Comparison of ENCODE assay signal across 23 cellular contexts in the genomic region with DNA sequence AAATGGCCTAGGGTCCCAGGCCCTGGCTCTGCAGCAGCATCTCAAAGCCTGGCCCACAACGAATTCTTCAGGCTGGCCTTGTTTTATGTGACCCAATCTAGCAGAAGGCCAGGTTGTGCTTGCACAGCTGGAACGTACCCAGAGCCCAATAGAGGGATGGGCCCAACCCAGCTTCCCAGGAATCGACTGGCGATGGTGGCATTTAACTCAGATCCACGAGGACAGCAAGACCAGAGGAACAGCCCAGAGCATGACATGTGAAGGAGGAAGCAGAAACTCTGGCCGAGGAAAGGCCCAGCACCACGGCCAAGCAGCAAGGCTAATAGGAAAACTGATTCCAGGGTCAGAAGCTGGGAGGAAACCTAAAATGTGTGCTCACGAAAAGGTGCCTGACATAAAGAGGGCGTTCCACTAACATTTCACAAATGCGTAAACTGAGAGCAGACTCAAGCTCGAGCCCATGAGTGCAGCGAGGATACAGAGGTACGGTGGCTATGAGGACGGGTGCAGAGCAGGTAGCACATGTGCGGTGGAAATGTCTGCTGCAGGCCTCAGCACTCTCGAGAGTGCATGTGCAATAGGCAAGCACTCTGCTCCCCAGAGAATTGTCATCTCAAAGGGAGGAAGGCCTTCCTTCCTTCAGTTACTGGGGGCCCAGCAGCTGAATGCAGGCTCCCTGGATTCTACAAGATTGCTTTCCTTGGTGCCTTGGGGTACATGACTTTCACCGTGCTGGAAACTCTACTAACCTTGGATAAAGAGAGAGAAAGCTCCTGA.
"Had no signal": no experiment of that assay in that cellular context is flagged by ENCODE, and none has a peak within 500 bp of the region (broad histone marks: within the 10 kb centered on the region; RNA-seq: fewer than 3 reads in every experiment).

No MANE protein-coding gene starts in this region.

- H3K9me3 ChIP-seq: esophagus squamous epithelium, pancreas, thoracic aorta, upper lobe of left lung, uterus had no signal

- H3K27ac ChIP-seq: esophagus squamous epithelium, pancreas, skin epidermis, spleen, thoracic aorta, tibial nerve, upper lobe of left lung, uterus had no signal

- H3K36me3 ChIP-seq: esophagus squamous epithelium, heart right ventricle, pancreas, spleen, thoracic aorta, tibial nerve, upper lobe of left lung, uterus had no signal

- FAIRE-seq: endometrium, islet of Langerhans, pancreas had no signal

- DNase-seq: cortex of kidney; effector memory CD8-positive, alpha-beta T cell; erythroblast; esophagus squamous epithelium; foreskin melanocyte; glutamatergic neuron; heart right ventricle; hippocampal formation; kidney glomerular epithelial cell; natural killer cell; occipital lobe; pancreas; spleen; stimulated activated CD4-positive, alpha-beta T cell treated with anti-CD3 and anti-CD28 coated beads, Interleukin-2, amount 100 ng/mL, for 48 hours; stimulated activated naive B cell treated with anti-CD40 and anti-IgM and Interleukin-4, amounts not matched to agents 10 μg/mL and 1 μg/mL and 100 μg/mL, for 72 hours; upper lobe of left lung; uterus had no signal

- H3K27me3 ChIP-seq: pancreas, upper lobe of left lung, uterus had no signal

- H3K4me1 ChIP-seq: pancreas, uterus had no signal

- ATAC-seq: effector memory CD8-positive, alpha-beta T cell; heart right ventricle; natural killer cell; pancreas; stimulated activated naive B cell treated with anti-CD40 and anti-IgM and Interleukin-4, amounts not matched to agents 10 μg/mL and 1 μg/mL and 100 μg/mL, for 72 hours had no signal

- H3K4me3 ChIP-seq: esophagus squamous epithelium, heart right ventricle, lung, pancreas, skin epidermis, spleen, thoracic aorta, tibial nerve, upper lobe of left lung, uterus had no signal
